ENCODE assay signal across 16 cellular contexts in the genomic region with DNA sequence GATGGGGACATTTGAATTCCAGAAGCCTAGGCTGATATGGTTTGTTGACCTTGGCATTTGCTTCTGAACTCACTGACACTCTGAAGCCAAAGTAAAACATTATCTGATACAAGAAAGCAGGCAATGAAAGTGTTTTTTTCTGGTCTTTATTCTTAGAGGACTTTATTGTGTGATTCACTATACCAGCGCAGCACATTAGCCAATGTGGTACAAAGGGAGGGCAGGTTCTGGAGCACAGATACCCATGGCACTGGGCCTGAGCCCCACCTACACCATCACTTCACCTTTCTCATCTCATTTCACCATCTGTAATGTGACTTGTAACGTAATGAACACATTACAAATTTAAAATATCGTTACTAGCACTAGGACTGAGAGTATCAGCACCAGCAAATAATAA.
DNase-seq lines count a peak whose midpoint lies in the region; ATAC-seq and TF ChIP-seq lines count a peak whose summit lies in the region.
"Had no signal": no experiment of that assay in that cellular context is flagged by ENCODE, and none has a peak within 500 bp of the region (broad histone marks: within the 10 kb centered on the region; RNA-seq: fewer than 3 reads in every experiment).

No MANE protein-coding gene starts in this region.

- peaks cover 21% of the 10 kb centered on the region for H3K4me1 Mint-ChIP-seq in progenitor cell of endocrine pancreas (ENCODE audit: low read depth)

- H3K27ac ChIP-seq in ascending aorta = peak overlapping the region; percentile 43 to 45
- H3K27ac ChIP-seq in OCI-LY7 (ENCODE audit: low read depth, low read length, poor library complexity, severe bottlenecking) = no peak overlapping the region
- H3K27ac ChIP-seq: body of pancreas had no signal

- intact Hi-C loops in ascending aorta (cut with DNase I) (no loop called here), left ventricle myocardium superior (cut with micrococcal nuclease) (no loop called here), OCI-LY7 (cut with micrococcal nuclease; ENCODE audit: unreplicated experiment) (no loop called here)

- no peak overlapping the region for H3K4me3 Mint-ChIP-seq in progenitor cell of endocrine pancreas (ENCODE audit: low read depth)
- H3K4me3 Mint-ChIP-seq: activated CD4-positive, alpha-beta memory T cell treated with anti-CD3 and anti-CD28 coated beads for 36 hours; GM23338 had no signal

- no peaks in the 10 kb centered on the region for H3K79me2 ChIP-seq in OCI-LY7 (ENCODE audit: insufficient read depth, low read depth, low read length)

- POLR2A ChIA-PET in OCI-LY7 (lab: Charles Lee) = no interaction called here

- H3K9me2 ChIP-seq in OCI-LY7 (ENCODE audit: insufficient read depth, low read length) = no peaks in the 10 kb centered on the region

- no peak overlapping the region for H3K4me2 ChIP-seq in OCI-LY7 (ENCODE audit: low read length)
- H3K4me2 ChIP-seq: GM23338 had no signal

- peak overlapping the region; percentile 81 for H3K27ac Mint-ChIP-seq in progenitor cell of endocrine pancreas
- H3K27ac Mint-ChIP-seq: activated CD4-positive, alpha-beta memory T cell treated with anti-CD3 and anti-CD28 coated beads for 36 hours; GM23338 had no signal

- H3K27me3 Mint-ChIP-seq in progenitor cell of endocrine pancreas = peaks cover 28% of the 10 kb centered on the region
- H3K27me3 Mint-ChIP-seq: activated CD4-positive, alpha-beta memory T cell treated with anti-CD3 and anti-CD28 coated beads for 36 hours had no signal

- H2AFZ ChIP-seq in OCI-LY7 (ENCODE audit: low read length) = no peak overlapping the region

- H3K4me1 ChIP-seq in ascending aorta = peaks cover 0 to 16% of the 10 kb centered on the region in 2 donors
- peaks cover 6% of the 10 kb centered on the region for H3K4me1 ChIP-seq in OCI-LY7 (ENCODE audit: insufficient read depth, low read length, poor library complexity, severe bottlenecking)

- peak; percentile 34 for ATAC-seq in left ventricle myocardium superior
- ATAC-seq in GM21825 (IDR thresholded peaks at IDR 0.05; ENCODE audit: unreplicated experiment) = no peak

- TF ChIP-seq CTCF in ascending aorta (IDR thresholded peaks at IDR 0.05) (no peak), progenitor cell of endocrine pancreas (IDR thresholded peaks at IDR 0.05; ENCODE audit: unreplicated experiment) (no peak), OCI-LY7 (conservative IDR thresholded peaks at IDR 0.05; ENCODE audit: low read length) (no peak)

- H3K4me3 ChIP-seq in ascending aorta (no peak overlapping the region), OCI-LY7 (ENCODE audit: low read depth, low read length, poor library complexity, severe bottlenecking) (no peak overlapping the region)
- H3K4me3 ChIP-seq: body of pancreas, GM23338, heart right ventricle, uterus had no signal

- CTCF ChIA-PET in OCI-LY7 (lab: Charles Lee; ENCODE audit: unreplicated experiment) = no interaction called here

- BruUV-seq in OCI-LY7 (replicated peaks; lab: Mats Ljungman, UMichigan) = no TSS peak

- H3K9me3 Mint-ChIP-seq in progenitor cell of endocrine pancreas (ENCODE audit: low read depth) = peaks cover 10% of the 10 kb centered on the region
- H3K9me3 Mint-ChIP-seq: activated CD4-positive, alpha-beta memory T cell treated with anti-CD3 and anti-CD28 coated beads for 36 hours had no signal

- DNase-seq in Daoy (ENCODE audit: low read depth) = peak; percentile 35
- no peak for DNase-seq in ascending aorta (ENCODE audit: low spot score in 2 of 2)
- DNase-seq in left ventricle myocardium superior = no peak
- DNase-seq in progenitor cell of endocrine pancreas (ENCODE audit: low spot score, unreplicated experiment) = no peak
- no peak for DNase-seq in OCI-LY7 (ENCODE audit: low spot score)
- no peak for DNase-seq in NCI-H1092 treated with DMSO at 0.1 percent for 48 hours (lab: John Stamatoyannopoulos, UW)
- DNase-seq in activated T-cell treated with anti-CD3 and anti-CD28 coated beads for 4 hours = no peak
- DNase-seq: activated CD4-positive, alpha-beta memory T cell treated with anti-CD3 and anti-CD28 coated beads for 36 hours; retina; SIG-M5; stimulated activated CD4-positive, alpha-beta T cell treated with anti-CD3 and anti-CD28 coated beads, Interleukin-4, amount 100 ng/mL, for 4 hours had no signal

- H3K36me3 Mint-ChIP-seq in progenitor cell of endocrine pancreas (ENCODE audit: insufficient read depth) = peaks cover 2% of the 10 kb centered on the region
- H3K36me3 Mint-ChIP-seq: activated CD4-positive, alpha-beta memory T cell treated with anti-CD3 and anti-CD28 coated beads for 36 hours had no signal

- H3K9me3 ChIP-seq in ascending aorta (peaks cover 0 to 7% of the 10 kb centered on the region in 2 donors), OCI-LY7 (ENCODE audit: low read length) (0 out of 2 replicates have a peak, but pooled peaks cover 4% of the 10 kb centered on the region)
- H3K9me3 ChIP-seq: body of pancreas, uterus had no signal

- no peaks in the 10 kb centered on the region for H4K20me1 ChIP-seq in OCI-LY7 (ENCODE audit: insufficient read depth, low read length)

- H3K36me3 ChIP-seq in ascending aorta (no peaks in the 10 kb centered on the region), OCI-LY7 (ENCODE audit: insufficient read depth, low read length) (no peaks in the 10 kb centered on the region)
- H3K36me3 ChIP-seq: heart right ventricle, uterus had no signal

- H3K27me3 ChIP-seq in ascending aorta = no peaks in the 10 kb centered on the region
- H3K27me3 ChIP-seq: body of pancreas, heart right ventricle, uterus had no signal
